ENCODE assay signal across 15 cellular contexts in genomic region chr9:137610944-137611343, GRCh38. TPM values are rescaled to one million over a fixed set of nuclear protein-coding genes. Genes with fewer than 3 reads are reported as not detected.
DNase-seq lines count a peak whose midpoint lies in the region; ATAC-seq and TF ChIP-seq lines count a peak whose summit lies in the region.
"Had no signal": no experiment of that assay in that cellular context is flagged by ENCODE, and none has a peak within 500 bp of the region (broad histone marks: within the 10 kb centered on the region; RNA-seq: fewer than 3 reads in every experiment).

No MANE protein-coding gene starts in this region.

- ATAC-seq in activated naive CD4-positive, alpha-beta T cell treated with anti-CD3 and anti-CD28 coated beads, Interleukin-2, amount 50 U/mL, for 72 hours: no peak
- no peak for ATAC-seq in upper lobe of right lung
- ATAC-seq: gastroesophageal sphincter had no signal

- no peak overlapping the region for H2BK120ac ChIP-seq in mesendoderm (ENCODE audit: low read depth, low read length)

- H3K18ac ChIP-seq in mesendoderm (ENCODE audit: low read length): no peak overlapping the region

- H2BK15ac ChIP-seq in mesendoderm (replicated peaks; ENCODE audit: low read depth): no peak overlapping the region

- TF ChIP-seq CTCF in mesothelial cell of epicardium (IDR thresholded peaks at IDR 0.05; ENCODE audit: unreplicated experiment): no peak
- TF ChIP-seq CTCF in upper lobe of right lung (IDR thresholded peaks at IDR 0.05): no peak
- no peak for TF ChIP-seq CTCF in GM10266 (IDR thresholded peaks at IDR 0.05; ENCODE audit: control insufficient read depth, insufficient read depth, low read depth, missing control alignments)
- no peak for TF ChIP-seq CTCF in A673 (conservative IDR thresholded peaks at IDR 0.05; ENCODE audit: low read depth, low read length)

- H3K27ac ChIP-seq in upper lobe of right lung (peak overlapping the region; percentile 87), mesendoderm (ENCODE audit: low read depth, low read length) (no peak overlapping the region), A673 (ENCODE audit: low read depth, low read length, poor library complexity, severe bottlenecking) (no peak overlapping the region)

- H3K27me3 Mint-ChIP-seq in activated T-helper 2 cell treated with anti-CD3 and anti-CD28 coated beads, Interferon-gamma antibody, Interleukin-2, Interleukin-4, amounts not matched to agents 10 μg/mL and 5 μg/mL and 100 μg/mL, durations not matched to agents 14 hours and 24 hours and 36 hours (ENCODE audit: low read depth): no peaks in the 10 kb centered on the region
- H3K27me3 Mint-ChIP-seq in mesothelial cell of epicardium (ENCODE audit: low read depth): peaks cover 10% of the 10 kb centered on the region
- H3K27me3 Mint-ChIP-seq: natural killer cell treated with Interleukin-12 subunit alpha and Interleukin-12 subunit beta and Interleukin-15 and Interleukin-18, amount 100 ng/mL, for 72 hours had no signal

- H3K4me3 ChIP-seq in upper lobe of right lung: no peak overlapping the region
- H3K4me3 ChIP-seq in mesendoderm (ENCODE audit: low read length): no peak overlapping the region
- H3K4me3 ChIP-seq in A673 (ENCODE audit: low read depth, low read length, poor library complexity, severe bottlenecking): no peak overlapping the region
- H3K4me3 ChIP-seq: gastroesophageal sphincter, HAP-1 had no signal

- H3K4me1 Mint-ChIP-seq in activated T-helper 2 cell treated with anti-CD3 and anti-CD28 coated beads, Interferon-gamma antibody, Interleukin-2, Interleukin-4, amounts not matched to agents 10 μg/mL and 5 μg/mL and 100 μg/mL, durations not matched to agents 14 hours and 24 hours and 36 hours (ENCODE audit: low read depth): peaks cover 12% of the 10 kb centered on the region
- peaks cover 28% of the 10 kb centered on the region for H3K4me1 Mint-ChIP-seq in mesothelial cell of epicardium

- H4K8ac ChIP-seq in mesendoderm (ENCODE audit: low read depth, low read length): no peak overlapping the region

- H3K9me3 Mint-ChIP-seq in activated naive CD4-positive, alpha-beta T cell treated with anti-CD3 and anti-CD28 coated beads, Interleukin-2, amount 50 U/mL, for 72 hours: no peaks in the 10 kb centered on the region
- no peaks in the 10 kb centered on the region for H3K9me3 Mint-ChIP-seq in activated T-helper 2 cell treated with anti-CD3 and anti-CD28 coated beads, Interferon-gamma antibody, Interleukin-2, Interleukin-4, amounts not matched to agents 10 μg/mL and 5 μg/mL and 100 μg/mL, durations not matched to agents 14 hours and 24 hours and 36 hours
- no peaks in the 10 kb centered on the region for H3K9me3 Mint-ChIP-seq in mesothelial cell of epicardium
- H3K9me3 Mint-ChIP-seq: natural killer cell treated with Interleukin-12 subunit alpha and Interleukin-12 subunit beta and Interleukin-15 and Interleukin-18, amount 100 ng/mL, for 72 hours had no signal

- H3K23ac ChIP-seq in mesendoderm (ENCODE audit: low read length): no peak overlapping the region

- no CpG with 5 or more reads among the region's 6 CpGs for WGBS in mesendoderm (ENCODE audit: extremely low coverage, insufficient coverage, low lambda C conversion rate)

- no peak overlapping the region for H2AK5ac ChIP-seq in mesendoderm (ENCODE audit: low read length)

- H3K9me3 ChIP-seq in upper lobe of right lung (no peaks in the 10 kb centered on the region), A673 (ENCODE audit: low read depth, low read length, poor library complexity, severe bottlenecking) (no peaks in the 10 kb centered on the region)
- H3K9me3 ChIP-seq: gastroesophageal sphincter, HAP-1 had no signal

- CTCF ChIA-PET in A673 (lab: Charles Lee): no interaction called here

- H3K27ac Mint-ChIP-seq in activated naive CD4-positive, alpha-beta T cell treated with anti-CD3 and anti-CD28 coated beads, Interleukin-2, amount 50 U/mL, for 72 hours: peak overlapping the region; percentile 68 to 86
- peak overlapping the region; percentile 28 for H3K27ac Mint-ChIP-seq in activated T-helper 2 cell treated with anti-CD3 and anti-CD28 coated beads, Interferon-gamma antibody, Interleukin-2, Interleukin-4, amounts not matched to agents 10 μg/mL and 5 μg/mL and 100 μg/mL, durations not matched to agents 14 hours and 24 hours and 36 hours
- H3K27ac Mint-ChIP-seq in mesothelial cell of epicardium: peak overlapping the region; percentile 95
- H3K27ac Mint-ChIP-seq: natural killer cell treated with Interleukin-12 subunit alpha and Interleukin-12 subunit beta and Interleukin-15 and Interleukin-18, amount 100 ng/mL, for 72 hours had no signal

- H3K4ac ChIP-seq in mesendoderm (ENCODE audit: low read depth, low read length): no peak overlapping the region

- H4K5ac ChIP-seq in mesendoderm (ENCODE audit: low read length): no peak overlapping the region

- intact Hi-C loops in activated T-helper 2 cell treated with anti-CD3 and anti-CD28 coated beads, Interferon-gamma antibody, Interleukin-2, Interleukin-4, amounts not matched to agents 10 μg/mL and 5 μg/mL and 100 μg/mL, durations not matched to agents 14 hours and 24 hours and 36 hours (cut with micrococcal nuclease): no loop called here
- intact Hi-C loops in upper lobe of right lung (cut with DNase I): no loop called here
- intact Hi-C loops in A673 (cut with micrococcal nuclease; ENCODE audit: unreplicated experiment): no loop called here

- no peaks in the 10 kb centered on the region for H3K79me2 ChIP-seq in mesendoderm (ENCODE audit: control insufficient read depth, insufficient read depth, low read length)

- no peak for DNase-seq in activated naive CD4-positive, alpha-beta T cell treated with anti-CD3 and anti-CD28 coated beads, Interleukin-2, amount 50 U/mL, for 72 hours (ENCODE audit: low spot score in 2 of 2)
- DNase-seq in activated naive CD4-positive, alpha-beta T cell treated with anti-CD3 and anti-CD28 coated beads, Interleukin-2, amount 50 U/mL, for 16 hours: no peak
- DNase-seq in activated T-helper 2 cell treated with anti-CD3 and anti-CD28 coated beads, Interferon-gamma antibody, Interleukin-2, Interleukin-4, amounts not matched to agents 10 μg/mL and 5 μg/mL and 100 μg/mL, durations not matched to agents 14 hours and 24 hours and 36 hours (ENCODE audit: low spot score): no peak
- DNase-seq in mesothelial cell of epicardium (ENCODE audit: low spot score in 2 of 2, unreplicated experiment in 2 of 2) (no peak), upper lobe of right lung (no peak), mesendoderm (no peak), GM10266 (ENCODE audit: extremely low spot score) (no peak), A673 (ENCODE audit: low spot score) (no peak)
- DNase-seq: kidney glomerular epithelial cell, NCI-H1105, NCI-H446 treated with DMSO at 0.1 percent for 48 hours, T1000 had no signal

- peaks cover 29% of the 10 kb centered on the region for H3K36me3 ChIP-seq in upper lobe of right lung
- H3K36me3 ChIP-seq in mesendoderm (ENCODE audit: control insufficient read depth, insufficient read depth, low read length): no peaks in the 10 kb centered on the region
- peaks cover 24% of the 10 kb centered on the region for H3K36me3 ChIP-seq in A673 (ENCODE audit: insufficient read depth, low read length, poor library complexity, severe bottlenecking)

- POLR2A ChIA-PET in A673 (lab: Charles Lee; ENCODE audit: low non-redundant PET): no interaction called here

- no peak overlapping the region for H3K56ac ChIP-seq in mesendoderm (ENCODE audit: low read length)

- H2BK5ac ChIP-seq in mesendoderm (ENCODE audit: low read length): no peak overlapping the region

- H3K9ac ChIP-seq in mesendoderm (ENCODE audit: low read length): no peak overlapping the region

- H3K27me3 ChIP-seq in upper lobe of right lung (no peaks in the 10 kb centered on the region), mesendoderm (ENCODE audit: insufficient read depth, low read length, poor library complexity) (no peaks in the 10 kb centered on the region), A673 (replicated peaks; ENCODE audit: insufficient read depth, low read depth, low read length, poor library complexity) (no peaks in the 10 kb centered on the region)
- H3K27me3 ChIP-seq: gastroesophageal sphincter had no signal

- H3K4me2 ChIP-seq in mesendoderm (ENCODE audit: low read length): no peak overlapping the region

- no peaks in the 10 kb centered on the region for H3K36me3 Mint-ChIP-seq in activated naive CD4-positive, alpha-beta T cell treated with anti-CD3 and anti-CD28 coated beads, Interleukin-2, amount 50 U/mL, for 72 hours
- peaks cover 19% of the 10 kb centered on the region for H3K36me3 Mint-ChIP-seq in activated T-helper 2 cell treated with anti-CD3 and anti-CD28 coated beads, Interferon-gamma antibody, Interleukin-2, Interleukin-4, amounts not matched to agents 10 μg/mL and 5 μg/mL and 100 μg/mL, durations not matched to agents 14 hours and 24 hours and 36 hours (ENCODE audit: low read depth)
- peaks cover 5% of the 10 kb centered on the region for H3K36me3 Mint-ChIP-seq in mesothelial cell of epicardium
- H3K36me3 Mint-ChIP-seq: natural killer cell treated with Interleukin-12 subunit alpha and Interleukin-12 subunit beta and Interleukin-15 and Interleukin-18, amount 100 ng/mL, for 72 hours had no signal

- H3K4me1 ChIP-seq in upper lobe of right lung (peaks cover 58% of the 10 kb centered on the region), mesendoderm (ENCODE audit: control insufficient read depth, low read depth, low read length) (peaks cover 3% of the 10 kb centered on the region), A673 (ENCODE audit: insufficient read depth, low read length, poor library complexity, severe bottlenecking) (peaks cover 17% of the 10 kb centered on the region)

- no peak overlapping the region for H3K4me3 Mint-ChIP-seq in activated T-helper 2 cell treated with anti-CD3 and anti-CD28 coated beads, Interferon-gamma antibody, Interleukin-2, Interleukin-4, amounts not matched to agents 10 μg/mL and 5 μg/mL and 100 μg/mL, durations not matched to agents 14 hours and 24 hours and 36 hours (ENCODE audit: low read depth)
- H3K4me3 Mint-ChIP-seq in mesothelial cell of epicardium: no peak overlapping the region
- H3K4me3 Mint-ChIP-seq: natural killer cell treated with Interleukin-12 subunit alpha and Interleukin-12 subunit beta and Interleukin-15 and Interleukin-18, amount 100 ng/mL, for 72 hours had no signal

- peaks cover 3% of the 10 kb centered on the region for H3K79me1 ChIP-seq in mesendoderm (ENCODE audit: low read length)

- BruUV-seq in A673 (replicated peaks; lab: Mats Ljungman, UMichigan): no TSS peak

RNA-seq across cellular contexts. Expression of gene ARRDC1, which starts 5.5 kb away (rescaled TPM):
- total RNA-seq in activated naive CD4-positive, alpha-beta T cell treated with anti-CD3 and anti-CD28 coated beads, Interleukin-2, amount 50 U/mL, for 72 hours: 10 to 100 TPM; 34.4 to 40.9 TPM
- 71.1 and 73.1 TPM in 2 replicates for total RNA-seq in activated T-helper 2 cell treated with anti-CD3 and anti-CD28 coated beads, Interferon-gamma antibody, Interleukin-2, Interleukin-4, amounts not matched to agents 10 μg/mL and 5 μg/mL and 100 μg/mL, durations not matched to agents 14 hours and 24 hours and 36 hours
- 36.5 to 40.5 TPM (median 39.1 TPM) in 3 replicates for total RNA-seq in mesothelial cell of epicardium
- 69.1 TPM for total RNA-seq in upper lobe of right lung
- 12.8 TPM for polyA plus RNA-seq in mesendoderm (2013, experiment 1 of 2)
- 11.7 TPM for polyA plus RNA-seq in mesendoderm (2013, experiment 2 of 2)
- 13.3 and 18.3 TPM in 2 replicates for total RNA-seq in A673 (2021)

RNA-seq across cellular contexts. Expression of gene EHMT1, which starts 7.9 kb away (rescaled TPM):
- total RNA-seq in activated naive CD4-positive, alpha-beta T cell treated with anti-CD3 and anti-CD28 coated beads, Interleukin-2, amount 50 U/mL, for 72 hours: 10 to 100 TPM; 80.4 to 85.0 TPM
- 96.5 and 103 TPM in 2 replicates for total RNA-seq in activated T-helper 2 cell treated with anti-CD3 and anti-CD28 coated beads, Interferon-gamma antibody, Interleukin-2, Interleukin-4, amounts not matched to agents 10 μg/mL and 5 μg/mL and 100 μg/mL, durations not matched to agents 14 hours and 24 hours and 36 hours
- total RNA-seq in mesothelial cell of epicardium (133 to 147 TPM (median 136 TPM) in 3 replicates), upper lobe of right lung (82.7 TPM), A673 (2021) (115 and 124 TPM in 2 replicates)
- polyA plus RNA-seq in mesendoderm (2013, experiment 1 of 2): 64.8 TPM
- polyA plus RNA-seq in mesendoderm (2013, experiment 2 of 2): 67.8 TPM

RNA-seq across cellular contexts. Expression of gene ZMYND19, which starts 20.6 kb away (rescaled TPM):
- total RNA-seq in activated naive CD4-positive, alpha-beta T cell treated with anti-CD3 and anti-CD28 coated beads, Interleukin-2, amount 50 U/mL, for 72 hours: 10 to 100 TPM; 32.9 to 63.5 TPM
- 72.4 and 74.4 TPM in 2 replicates for total RNA-seq in activated T-helper 2 cell treated with anti-CD3 and anti-CD28 coated beads, Interferon-gamma antibody, Interleukin-2, Interleukin-4, amounts not matched to agents 10 μg/mL and 5 μg/mL and 100 μg/mL, durations not matched to agents 14 hours and 24 hours and 36 hours
- 31.1 to 33.2 TPM (median 31.9 TPM) in 3 replicates for total RNA-seq in mesothelial cell of epicardium
- 18.3 TPM for total RNA-seq in upper lobe of right lung
- 30.2 TPM for polyA plus RNA-seq in mesendoderm (2013, experiment 1 of 2)
- polyA plus RNA-seq in mesendoderm (2013, experiment 2 of 2): 29.7 TPM
- 68.0 and 75.3 TPM in 2 replicates for total RNA-seq in A673 (2021)

RNA-seq across cellular contexts. Expression of gene DPH7, which starts 32.2 kb away (rescaled TPM):
- 10 to 100 TPM; 30.1 to 64.7 TPM for total RNA-seq in activated naive CD4-positive, alpha-beta T cell treated with anti-CD3 and anti-CD28 coated beads, Interleukin-2, amount 50 U/mL, for 72 hours
- 43.2 and 46.2 TPM in 2 replicates for total RNA-seq in activated T-helper 2 cell treated with anti-CD3 and anti-CD28 coated beads, Interferon-gamma antibody, Interleukin-2, Interleukin-4, amounts not matched to agents 10 μg/mL and 5 μg/mL and 100 μg/mL, durations not matched to agents 14 hours and 24 hours and 36 hours
- total RNA-seq in mesothelial cell of epicardium (55.0 to 59.4 TPM (median 56.1 TPM) in 3 replicates), upper lobe of right lung (30.2 TPM), A673 (2021) (56.5 and 56.9 TPM in 2 replicates)
- polyA plus RNA-seq in mesendoderm (2013, experiment 1 of 2): 31.5 TPM
- polyA plus RNA-seq in mesendoderm (2013, experiment 2 of 2): 31.5 TPM

RNA-seq across cellular contexts. Expression of gene MRPL41, which starts 59.3 kb away (rescaled TPM):
- total RNA-seq in activated naive CD4-positive, alpha-beta T cell treated with anti-CD3 and anti-CD28 coated beads, Interleukin-2, amount 50 U/mL, for 72 hours: 10 to 100 TPM; 21.2 to 31.6 TPM
- 43.2 and 49.4 TPM in 2 replicates for total RNA-seq in activated T-helper 2 cell treated with anti-CD3 and anti-CD28 coated beads, Interferon-gamma antibody, Interleukin-2, Interleukin-4, amounts not matched to agents 10 μg/mL and 5 μg/mL and 100 μg/mL, durations not matched to agents 14 hours and 24 hours and 36 hours
- 22.7 to 26.6 TPM (median 26.2 TPM) in 3 replicates for total RNA-seq in mesothelial cell of epicardium
- 41.6 TPM for total RNA-seq in upper lobe of right lung
- 28.7 TPM for polyA plus RNA-seq in mesendoderm (2013, experiment 1 of 2)
- 28.9 TPM for polyA plus RNA-seq in mesendoderm (2013, experiment 2 of 2)
- 66.6 and 67.4 TPM in 2 replicates for total RNA-seq in A673 (2021)

Comparison
In these comparisons a context has a peak if more than half of its experiments do, and no peak if none do; other contexts are left out.
1. H3K27ac Mint-ChIP-seq: peak in every context shown above with its lines; median percentile 95 in mesothelial cell of epicardium; 77 in activated naive CD4-positive, alpha-beta T cell treated with anti-CD3 and anti-CD28 coated beads, Interleukin-2, amount 50 U/mL, for 72 hours; 28 in activated T-helper 2 cell treated with anti-CD3 and anti-CD28 coated beads, Interferon-gamma antibody, Interleukin-2, Interleukin-4, amounts not matched to agents 10 μg/mL and 5 μg/mL and 100 μg/mL, durations not matched to agents 14 hours and 24 hours and 36 hours.